Comparison of ENCODE assay signal across 25 cellular contexts in genomic region chr1:236821111-236821625, GRCh38. TPM values are rescaled to one million over a fixed set of nuclear protein-coding genes. Genes with fewer than 3 reads are reported as not detected.
DNase-seq lines count a peak whose midpoint lies in the region; ATAC-seq, FAIRE-seq and TF ChIP-seq lines count a peak whose summit lies in the region.
"Had no signal": no experiment of that assay in that cellular context is flagged by ENCODE, and none has a peak within 500 bp of the region (broad histone marks: within the 10 kb centered on the region; RNA-seq: fewer than 3 reads in every experiment).

No MANE protein-coding gene starts in this region.

- DNase-seq in A673 (ENCODE audit: low spot score) (peak; percentile 54), D341Med (ENCODE audit: low spot score) (peak; percentile 42), amniotic epithelial cell (ENCODE audit: low read depth) (peak; percentile 90), mesothelial cell of epicardium (ENCODE audit: low spot score in 2 of 2, unreplicated experiment in 2 of 2) (no peak), omental fat pad (ENCODE audit: low spot score) (no peak), GM12892 (ENCODE audit: insufficient read length) (no peak), DMS 273 (lab: John Stamatoyannopoulos, UW; ENCODE audit: unreplicated experiment) (no peak), NCI-H2107 (lab: John Stamatoyannopoulos, UW) (no peak)
- DNase-seq: BE2C; GOT3; HCEC 1CT; NCI-H1048; NCI-H1417; NCI-H187; NCI-H2081 treated with DMSO at 0.1 percent for 48 hours; NCI-H748 treated with DMSO at 0.1 percent for 48 hours; NK-92 treated with Interleukin-12 subunit alpha and Interleukin-12 subunit beta, amount 100 ng/mL, for 24 hours; PC-3; SJCRH30 had no signal

- BruUV-seq in A673 (replicated peaks; lab: Mats Ljungman, UMichigan): no TSS peak

- POLR2A ChIA-PET in A673 (lab: Charles Lee; ENCODE audit: low non-redundant PET): no interaction called here

- H3K4me3 ChIP-seq in A673 (ENCODE audit: low read depth, low read length, poor library complexity, severe bottlenecking): no peak overlapping the region
- H3K4me3 ChIP-seq: A549, SJCRH30 had no signal

- no peak overlapping the region for H3K27ac ChIP-seq in A673 (ENCODE audit: low read depth, low read length, poor library complexity, severe bottlenecking)
- H3K27ac ChIP-seq: A549, KMS-11, SJCRH30 had no signal

- TF ChIP-seq CTCF in A673 (conservative IDR thresholded peaks at IDR 0.05; ENCODE audit: low read depth, low read length) (no peak), mesothelial cell of epicardium (IDR thresholded peaks at IDR 0.05; ENCODE audit: unreplicated experiment) (no peak), omental fat pad (IDR thresholded peaks at IDR 0.05) (no peak)

- intact Hi-C loops in A673 (cut with micrococcal nuclease; ENCODE audit: unreplicated experiment): no loop called here

- H3K4me1 Mint-ChIP-seq in mesothelial cell of epicardium: peaks cover 9% of the 10 kb centered on the region
- H3K4me1 Mint-ChIP-seq: CD14-positive monocyte had no signal

- H3K27ac Mint-ChIP-seq in mesothelial cell of epicardium: peak overlapping the region; percentile 73
- H3K27ac Mint-ChIP-seq: CD14-positive monocyte, IgD-negative memory B cell had no signal

- H3K4me3 Mint-ChIP-seq in mesothelial cell of epicardium: no peak overlapping the region
- H3K4me3 Mint-ChIP-seq: CD14-positive monocyte, IgD-negative memory B cell had no signal

- H3K4me1 ChIP-seq in A673 (ENCODE audit: insufficient read depth, low read length, poor library complexity, severe bottlenecking): peaks cover 10% of the 10 kb centered on the region
- H3K4me1 ChIP-seq: A549, BE2C, SJCRH30 had no signal

- CTCF ChIA-PET in A673 (lab: Charles Lee): no interaction called here

- no peaks in the 10 kb centered on the region for H3K9me3 ChIP-seq in A673 (ENCODE audit: low read depth, low read length, poor library complexity, severe bottlenecking)
- H3K9me3 ChIP-seq: A549, BE2C, SJCRH30 had no signal

- no peak for ATAC-seq in omental fat pad (ENCODE audit: low FRiP score)
- ATAC-seq: A549, PC-3, SK-N-SH treated with all-trans-retinoic acid at 6 μM for 48 hours had no signal

- peaks cover 43% of the 10 kb centered on the region for H3K36me3 Mint-ChIP-seq in mesothelial cell of epicardium

- H3K9me3 Mint-ChIP-seq in mesothelial cell of epicardium: no peaks in the 10 kb centered on the region
- H3K9me3 Mint-ChIP-seq: CD14-positive monocyte, IgD-negative memory B cell had no signal

- no peaks in the 10 kb centered on the region for H3K36me3 ChIP-seq in A673 (ENCODE audit: insufficient read depth, low read length, poor library complexity, severe bottlenecking)

- no peak for FAIRE-seq in GM12892 (lab: Jason Lieb, UNC)
- FAIRE-seq: G401.6 had no signal

- TF ChIP-seq POLR2A in GM12892 (IDR thresholded peaks at IDR 0.05; ENCODE audit: low read depth, low read length): no peak

- no peaks in the 10 kb centered on the region for H3K27me3 ChIP-seq in A673 (replicated peaks; ENCODE audit: insufficient read depth, low read depth, low read length, poor library complexity)
- H3K27me3 ChIP-seq: BE2C, SJCRH30 had no signal

- H3K27me3 Mint-ChIP-seq in mesothelial cell of epicardium (ENCODE audit: low read depth): no peaks in the 10 kb centered on the region
- H3K27me3 Mint-ChIP-seq: IgD-negative memory B cell had no signal

RNA-seq across cellular contexts. Expression of gene MTR, which starts 26.1 kb away (rescaled TPM):
- total RNA-seq in A673 (2021) (36.0 and 40.8 TPM in 2 replicates), mesothelial cell of epicardium (60.4 to 62.5 TPM (median 61.6 TPM) in 3 replicates), omental fat pad (10 to 100 TPM; 24.9 to 38.0 (median 30.8) TPM)
- polyA plus RNA-seq in GM12892 (2012; ENCODE audit: missing spikeins): 23.7 TPM

Comparison
In these comparisons a context has a peak if more than half of its experiments do, and no peak if none do; other contexts are left out.
1. DNase-seq: peak in A673 (single experiment), D341Med (single experiment) and amniotic epithelial cell (single experiment); none in mesothelial cell of epicardium (0 of 2), omental fat pad (single experiment), GM12892 (single experiment), DMS 273 (single experiment) and NCI-H2107 (single experiment).